15 cellular contexts compared by ENCODE assay signal in genomic region chr7:18558910-18559309, GRCh38.
"Had no signal": no experiment of that assay in that cellular context is flagged by ENCODE, and none has a peak within 500 bp of the region (broad histone marks: within the 10 kb centered on the region; RNA-seq: fewer than 3 reads in every experiment).

No MANE protein-coding gene starts in this region.

- H3K36me3 Mint-ChIP-seq: T-cell had no signal

- H3K27me3 Mint-ChIP-seq: activated T-helper 17 cell treated with anti-CD3 and anti-CD28 coated beads, Interleukin-2, amount 50 U/mL, for 72 hours; stimulated activated naive B cell treated with anti-CD40 and anti-IgM and Interleukin-4, amounts not matched to agents 10 μg/mL and 1 μg/mL and 100 μg/mL, for 72 hours had no signal

- H3K4me1 ChIP-seq: transverse colon had no signal

- H3K4me1 Mint-ChIP-seq: activated T-helper 17 cell treated with anti-CD3 and anti-CD28 coated beads, Interleukin-2, amount 50 U/mL, for 72 hours; T-cell had no signal

- H3K9me3 Mint-ChIP-seq: activated T-helper 17 cell treated with anti-CD3 and anti-CD28 coated beads, Interleukin-2, amount 50 U/mL, for 72 hours; nephron; T-cell had no signal

- H3K4me3 ChIP-seq: cardiac muscle cell, hepatocyte, transverse colon had no signal

- H3K27me3 ChIP-seq: cardiac muscle cell, hepatocyte, transverse colon had no signal

- H3K9me3 ChIP-seq: transverse colon had no signal

- ATAC-seq: T-cell had no signal

- H3K4me3 Mint-ChIP-seq: activated T-helper 17 cell treated with anti-CD3 and anti-CD28 coated beads, Interleukin-2, amount 50 U/mL, for 72 hours; nephron; stimulated activated naive B cell treated with anti-CD40 and anti-IgM and Interleukin-4, amounts not matched to agents 10 μg/mL and 1 μg/mL and 100 μg/mL, for 72 hours; T-cell had no signal

- FAIRE-seq: kidney had no signal

- H3K27ac Mint-ChIP-seq: activated T-helper 17 cell treated with anti-CD3 and anti-CD28 coated beads, Interleukin-2, amount 50 U/mL, for 72 hours; nephron; T-cell had no signal

- H3K36me3 ChIP-seq: cardiac muscle cell, transverse colon had no signal

- H3K27ac ChIP-seq: cardiac muscle cell, hepatocyte, transverse colon had no signal

- DNase-seq: activated CD4-positive, CD25-positive, alpha-beta regulatory T cell treated with anti-CD3 and anti-CD28 coated beads, Interleukin-2, amount 50 U/mL, for 72 hours; activated naive CD4-positive, alpha-beta T cell treated with Interleukin-2 at 50 U/mL for 16 hours; activated T-cell treated with anti-CD3 and anti-CD28 coated beads for 4 hours; anterior cingulate cortex; erythroblast; kidney; nucleus accumbens; stimulated activated naive B cell treated with anti-CD40 and anti-IgM and Interleukin-4, amounts not matched to agents 10 μg/mL and 1 μg/mL and 100 μg/mL, for 72 hours; T-cell; T-helper 9 cell; transverse colon had no signal
